ENCODE assay signal across 1 cellular context in genomic region chr11:12845739-12846358, GRCh38.
A peak's percentile ranks its signal among the peaks of the same experiment; 100 is the strongest.
TF ChIP-seq lines count a peak whose summit lies in the region.

No MANE protein-coding gene starts in this region.

TF ChIP-seq in K562, 482 proteins besides CTCF, POLR2A, EP300 and RAD21 (continued from another document and continues in another):
- TF ChIP-seq NCOA1 (IDR thresholded peaks at IDR 0.05; ENCODE audit: low read depth) (no peak), PCBP2 (IDR thresholded peaks at IDR 0.05; ENCODE audit: low read depth, low read length, poor library complexity, severe bottlenecking) (no peak), ZMIZ1 (IDR thresholded peaks at IDR 0.05; ENCODE audit: low read depth in 2 of 2, low read length in 2 of 2) (no peak), FOXK2 (conservative IDR thresholded peaks at IDR 0.05 in 1 of 2, IDR thresholded peaks at IDR 0.05 in 1 of 2; ENCODE audit: low read depth in 2 of 2) (no peak), ETV1 (tag; conservative IDR thresholded peaks at IDR 0.05; ENCODE audit: low read depth) (no peak), HES1 (IDR thresholded peaks at IDR 0.05; ENCODE audit: low read depth) (no peak), LEF1 (IDR thresholded peaks at IDR 0.05) (peak; percentile 67; the same call in 1 of the 2 replicates), KHSRP (IDR thresholded peaks at IDR 0.05) (no peak), SMARCC2 (IDR thresholded peaks at IDR 0.05; ENCODE audit: low read depth) (no peak), ZNF583 (CRISPR knock-in tag; IDR thresholded peaks at IDR 0.05) (no peak), SETDB1 (IDR thresholded peaks at IDR 0.05; ENCODE audit: low read length) (no peak), MAX (CRISPR knock-in tag; IDR thresholded peaks at IDR 0.05) (no peak), IRF2 (CRISPR knock-in tag; IDR thresholded peaks at IDR 0.05) (no peak), FOXM1 (IDR thresholded peaks at IDR 0.05; ENCODE audit: low read depth) (no peak), FOXM1 (CRISPR knock-in tag; IDR thresholded peaks at IDR 0.05; ENCODE audit: low read depth) (no peak), KAT7 (CRISPR knock-in tag; IDR thresholded peaks at IDR 0.05; ENCODE audit: borderline replicate concordance) (no peak), MNT (conservative IDR thresholded peaks at IDR 0.05) (0 out of 4 replicates have a peak, but pooled peaks of 1 of the 2 experiments have one; percentile 24), ELF1 (tag; IDR thresholded peaks at IDR 0.05) (no peak), CXXC5 (CRISPR knock-in tag; IDR thresholded peaks at IDR 0.05) (no peak), RAD51 (IDR thresholded peaks at IDR 0.05; ENCODE audit: borderline replicate concordance, low read depth) (peak; percentile 80; the same call in 1 of the 2 replicates), L3MBTL2 (IDR thresholded peaks at IDR 0.05) (peak; percentile 28; the same call in 1 of the 2 replicates), ZNF384 (IDR thresholded peaks at IDR 0.05; ENCODE audit: low read depth, low read length) (no peak), MBD2 (IDR thresholded peaks at IDR 0.05; ENCODE audit: borderline replicate concordance, low read depth) (no peak), NFXL1 (CRISPR knock-in tag; IDR thresholded peaks at IDR 0.05) (no peak), ZNF197 (CRISPR knock-in tag; IDR thresholded peaks at IDR 0.05; ENCODE audit: low read depth) (0 out of 2 replicates have a peak, but pooled peaks have one; percentile 9), USF2 (CRISPR knock-in tag; IDR thresholded peaks at IDR 0.05) (peak; percentile 62), ZBTB1 (CRISPR knock-in tag; IDR thresholded peaks at IDR 0.05; ENCODE audit: borderline replicate concordance, low read depth) (no peak), CBX5 (IDR thresholded peaks at IDR 0.05; ENCODE audit: borderline replicate concordance, low read depth) (no peak), ZNF740 (CRISPR knock-in tag; IDR thresholded peaks at IDR 0.05) (no peak), ZNF740 (tag; IDR thresholded peaks at IDR 0.05) (no peak), ZNF175 (CRISPR knock-in tag; IDR thresholded peaks at IDR 0.05; ENCODE audit: low read depth) (no peak), NFYB (IDR thresholded peaks at IDR 0.05; ENCODE audit: extremely low read depth, insufficient read length) (no peak), POLR3A (IDR thresholded peaks at IDR 0.05; ENCODE audit: borderline replicate concordance, extremely low read depth, insufficient read depth, insufficient read length) (no peak), HIVEP1 (CRISPR knock-in tag; IDR thresholded peaks at IDR 0.05) (no peak), MCM5 (IDR thresholded peaks at IDR 0.05; ENCODE audit: low read depth) (no peak), CHD4 (IDR thresholded peaks at IDR 0.05; ENCODE audit: insufficient read depth, insufficient replicate concordance, low read depth, low read length, poor library complexity, severe bottlenecking) (no peak), ZNF318 (IDR thresholded peaks at IDR 0.05; ENCODE audit: borderline replicate concordance in 1 of 2, low read depth in 1 of 2) (no peak), DDX20 (tag; IDR thresholded peaks at IDR 0.05; ENCODE audit: low read depth) (no peak), NCOR1 (IDR thresholded peaks at IDR 0.05) (peak; percentile 15; the same call in 1 of the 2 replicates), ZNF592 (IDR thresholded peaks at IDR 0.05) (peak; percentile 59; the same call in 1 of the 2 replicates), ESRRB (CRISPR knock-in tag; IDR thresholded peaks at IDR 0.05; ENCODE audit: borderline replicate concordance) (no peak), KDM1A (IDR thresholded peaks at IDR 0.05) (peak; percentile 28 to 55; a peak in 2 of 4 replicates), SNAPC5 (CRISPR knock-in tag; IDR thresholded peaks at IDR 0.05) (no peak), FOSL1 (tag; conservative IDR thresholded peaks at IDR 0.05) (no peak), TSC22D4 (tag; IDR thresholded peaks at IDR 0.05) (no peak), SAFB2 (IDR thresholded peaks at IDR 0.05; ENCODE audit: borderline replicate concordance, low read depth, low read length, severe bottlenecking) (no peak)
